In genomic region chr6:12008366-12009179, GRCh38 we compare ENCODE assay signal across 8 cellular contexts. TPM values are rescaled to one million over a fixed set of nuclear protein-coding genes. Genes with fewer than 3 reads are reported as not detected.
DNase-seq lines count a peak whose midpoint lies in the region; ATAC-seq and TF ChIP-seq lines count a peak whose summit lies in the region.

No MANE protein-coding gene starts in this region.

- 0 to 1% methylated on average over 41 to 54 of the region's 60 CpGs for WGBS in tibial nerve, 2 donors

- H3K27me3 ChIP-seq in MM.1S (replicated peaks; ENCODE audit: insufficient read depth, low read length) (no peaks in the 10 kb centered on the region), parathyroid adenoma (ENCODE audit: control insufficient read depth, insufficient read depth, low read length) (no peaks in the 10 kb centered on the region), tibial nerve (no peaks in the 10 kb centered on the region)

- H3K4me1 Mint-ChIP-seq in activated naive CD8-positive, alpha-beta T cell treated with anti-CD3 and anti-CD28 coated beads for 36 hours, result peaks cover 24% of the 10 kb centered on the region

- peak overlapping the region; percentile 100 for H3K27ac Mint-ChIP-seq in activated naive CD8-positive, alpha-beta T cell treated with anti-CD3 and anti-CD28 coated beads for 36 hours

- peak overlapping the region; percentile 95 for H3K4me3 Mint-ChIP-seq in activated naive CD8-positive, alpha-beta T cell treated with anti-CD3 and anti-CD28 coated beads for 36 hours

- H3K27ac ChIP-seq in MM.1S (ENCODE audit: low read length) (peak overlapping the region; percentile 98), parathyroid adenoma (peak overlapping the region; percentile 99), tibial nerve (peak overlapping the region; percentile 69 to 97 (median 92))

- H3K79me2 ChIP-seq in MM.1S (ENCODE audit: low read length), result peaks cover 27% of the 10 kb centered on the region
- no peaks in the 10 kb centered on the region for H3K79me2 ChIP-seq in parathyroid adenoma

- peaks cover 30% of the 10 kb centered on the region for H3F3A ChIP-seq in MM.1S (ENCODE audit: insufficient read depth, low read length)

- TF ChIP-seq EP300 in tibial nerve (IDR thresholded peaks at IDR 0.05), result peak in 1 of 2 donors; percentile 70

- ATAC-seq in Right ventricle myocardium superior (ENCODE audit: poor library complexity), result peak; percentile 55

- H3K9ac ChIP-seq in MM.1S (ENCODE audit: low read length), result peak overlapping the region; percentile 92
- H3K9ac ChIP-seq in parathyroid adenoma, result peak overlapping the region; percentile 81

- H3K4me1 ChIP-seq in MM.1S (ENCODE audit: low read length) (peaks cover 10% of the 10 kb centered on the region; the same call in 1 of the 2 replicates), parathyroid adenoma (peaks cover 14% of the 10 kb centered on the region), tibial nerve (peaks cover 0 to 24% (median 14%) of the 10 kb centered on the region in 4 donors)

- intact Hi-C loops in Right ventricle myocardium superior (cut with DNase I), result no loop called here

- peak; percentile 73 for DNase-seq in EH (ENCODE audit: low read depth)
- peak; percentile 42 for DNase-seq in GOT3 (lab: John Stamatoyannopoulos, UW)
- DNase-seq in MM.1S, result peak; percentile 90
- DNase-seq in SKM-1 treated with dmso at 0.1 percent for 144 hours (lab: John Stamatoyannopoulos, UW; ENCODE audit: unreplicated experiment), result peak; percentile 42
- DNase-seq in activated naive CD8-positive, alpha-beta T cell treated with anti-CD3 and anti-CD28 coated beads for 36 hours, result peak; percentile 85
- DNase-seq in Right ventricle myocardium superior, result peak; percentile 91
- DNase-seq in tibial nerve (ENCODE audit: low spot score in 2 of 2), result peak; percentile 49 to 53

- H3K36me3 ChIP-seq in MM.1S (replicated peaks; ENCODE audit: insufficient read depth, low read length) (no peaks in the 10 kb centered on the region), parathyroid adenoma (ENCODE audit: control insufficient read depth, insufficient read depth, low read length) (no peaks in the 10 kb centered on the region), tibial nerve (no peaks in the 10 kb centered on the region)

- no peaks in the 10 kb centered on the region for H3K27me3 Mint-ChIP-seq in activated naive CD8-positive, alpha-beta T cell treated with anti-CD3 and anti-CD28 coated beads for 36 hours

- no peak for TF ChIP-seq POLR2A in tibial nerve (IDR thresholded peaks at IDR 0.05)

- H3K4me2 ChIP-seq in MM.1S (ENCODE audit: low read depth, low read length) (peak overlapping the region; percentile 88), parathyroid adenoma (ENCODE audit: low read length) (peak overlapping the region; percentile 74)

- no peaks in the 10 kb centered on the region for H4K20me1 ChIP-seq in MM.1S (ENCODE audit: insufficient read depth, low read length)

- no peak for TF ChIP-seq CTCF in MM.1S (IDR thresholded peaks at IDR 0.05; ENCODE audit: low read length)
- TF ChIP-seq CTCF in parathyroid adenoma (IDR thresholded peaks at IDR 0.05), result no peak
- peak in 1 of 5 experiments; percentile 16 for TF ChIP-seq CTCF in tibial nerve (IDR thresholded peaks at IDR 0.05)

- H3K4me3 ChIP-seq in MM.1S (ENCODE audit: low read length) (peak overlapping the region; percentile 69), parathyroid adenoma (ENCODE audit: low read depth, low read length) (peak overlapping the region; percentile 96), tibial nerve (peak overlapping the region; percentile 58 to 88 (median 74))

- H3K9me2 ChIP-seq in MM.1S (replicated peaks; ENCODE audit: insufficient read depth, low read length), result no peaks in the 10 kb centered on the region

- peaks cover 15% of the 10 kb centered on the region for H3K36me3 Mint-ChIP-seq in activated naive CD8-positive, alpha-beta T cell treated with anti-CD3 and anti-CD28 coated beads for 36 hours

- H3K9me3 ChIP-seq in MM.1S (replicated peaks; ENCODE audit: insufficient read depth, low read length) (no peaks in the 10 kb centered on the region), parathyroid adenoma (ENCODE audit: control insufficient read depth, low read length) (no peaks in the 10 kb centered on the region), tibial nerve (no peaks in the 10 kb centered on the region)

- no peaks in the 10 kb centered on the region for H3K9me3 Mint-ChIP-seq in activated naive CD8-positive, alpha-beta T cell treated with anti-CD3 and anti-CD28 coated beads for 36 hours

- 0 out of 2 replicates have a peak overlapping the region, but pooled peaks have one; percentile 5 for H2AFZ ChIP-seq in MM.1S (ENCODE audit: low read length)
- peak overlapping the region; percentile 95 for H2AFZ ChIP-seq in parathyroid adenoma

RNA-seq across cellular contexts. Expression of gene HIVEP1, which starts 3.5 kb away (rescaled TPM):
- 10 to 100 TPM; 33.9 to 41.9 TPM for total RNA-seq in activated naive CD8-positive, alpha-beta T cell treated with anti-CD3 and anti-CD28 coated beads for 36 hours
- 12.0 TPM for total RNA-seq in Right ventricle myocardium superior
- 10 to 100 TPM; 14.9 to 30.6 (median 22.2) TPM for total RNA-seq in tibial nerve

Comparison
In these comparisons a context has a peak if more than half of its experiments do, and no peak if none do; other contexts are left out.
1. Peak in every context shown above with its lines: DNase-seq, ATAC-seq, H3K4me3 ChIP-seq and H3K27ac ChIP-seq.